ENCODE assay signal across 8 cellular contexts in the genomic region with DNA sequence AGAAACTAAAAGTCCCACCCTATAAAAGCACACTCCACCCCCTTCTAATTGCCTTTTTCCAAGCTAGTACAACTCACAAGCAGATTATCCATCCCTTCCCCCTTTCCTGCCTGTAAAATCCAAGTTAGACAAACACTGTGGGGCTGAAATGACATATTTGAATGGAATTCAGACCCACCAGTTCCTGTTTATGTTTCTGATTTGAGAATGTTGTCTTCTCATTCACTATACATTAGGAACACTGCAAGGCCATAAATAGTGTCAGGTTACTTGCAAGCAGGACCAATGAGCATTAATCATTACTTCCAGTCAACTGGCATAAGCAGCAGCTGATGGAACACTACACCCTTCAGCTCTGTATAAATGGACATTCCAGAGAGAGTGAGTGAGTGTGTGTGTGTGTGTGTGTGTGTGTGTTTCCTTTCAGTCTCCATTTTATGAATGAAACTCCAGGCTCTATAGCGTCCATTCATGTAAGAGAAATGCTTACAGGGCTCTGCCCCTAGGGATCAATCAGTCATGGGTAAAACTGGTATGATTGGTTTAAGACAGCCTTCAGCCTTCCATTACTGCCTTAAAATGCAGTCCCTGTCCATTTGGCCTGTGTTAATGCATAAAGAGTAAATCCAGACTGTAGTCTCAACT.
DNase-seq lines count a peak whose midpoint lies in the region; ATAC-seq and FAIRE-seq lines count a peak whose summit lies in the region.

No MANE protein-coding gene starts in this region.

- no peak overlapping the region for H3K27ac ChIP-seq in Karpas-422 (ENCODE audit: low read length)

- H3K4me3 ChIP-seq in Karpas-422 (ENCODE audit: low read length): no peak overlapping the region

- no peak overlapping the region for H3K4me2 ChIP-seq in Karpas-422 (ENCODE audit: low read depth, low read length, poor library complexity, severe bottlenecking)

- peak; percentile 70 for DNase-seq in COR-L47 (lab: John Stamatoyannopoulos, UW)
- peak; percentile 91 for DNase-seq in NCI-H1436 treated with DMSO at 0.1 percent for 48 hours (lab: John Stamatoyannopoulos, UW)
- peak; percentile 68 for DNase-seq in hepatic stellate cell (ENCODE audit: low spot score)
- DNase-seq in Karpas-422: no peak
- DNase-seq in activated T-cell treated with anti-CD3 and anti-CD28 coated beads, Interleukin-2, amount 50 U/mL, for 48 hours: no peak

- no peak overlapping the region for H3K9ac ChIP-seq in Karpas-422 (ENCODE audit: low read length)

- no peaks in the 10 kb centered on the region for H3K36me3 ChIP-seq in Karpas-422 (ENCODE audit: insufficient read depth, low read length)

- H3K4me1 ChIP-seq in Karpas-422 (ENCODE audit: low read length): no peaks in the 10 kb centered on the region

- no peaks in the 10 kb centered on the region for H3K9me2 ChIP-seq in Karpas-422 (replicated peaks; ENCODE audit: insufficient read depth, low read length)

- H2AFZ ChIP-seq in Karpas-422 (ENCODE audit: low read length): no peak overlapping the region

- H3K79me2 ChIP-seq in Karpas-422 (ENCODE audit: low read length): no peaks in the 10 kb centered on the region

- H3K9me3 ChIP-seq in Karpas-422 (ENCODE audit: low read length): no peaks in the 10 kb centered on the region

- ATAC-seq in GM21529 (IDR thresholded peaks at IDR 0.05; ENCODE audit: unreplicated experiment) (no peak), HG03457 (IDR thresholded peaks at IDR 0.05; ENCODE audit: unreplicated experiment) (no peak)

- no peaks in the 10 kb centered on the region for H4K20me1 ChIP-seq in Karpas-422 (ENCODE audit: insufficient read depth, low read depth, low read length)

- H3K27me3 ChIP-seq in Karpas-422 (ENCODE audit: low read length): no peaks in the 10 kb centered on the region

- peak; percentile 99 for FAIRE-seq in TTC549 (lab: Jason Lieb, UNC)

Comparison
In these comparisons a context has a peak if more than half of its experiments do, and no peak if none do; other contexts are left out.
1. DNase-seq: peak in COR-L47 (single experiment), NCI-H1436 treated with DMSO at 0.1 percent for 48 hours (single experiment) and hepatic stellate cell (single experiment); none in Karpas-422 (single experiment) and activated T-cell treated with anti-CD3 and anti-CD28 coated beads, Interleukin-2, amount 50 U/mL, for 48 hours (0 of 2).